Comparison of ENCODE assay signal across 9 cellular contexts in genomic region chr12:54191550-54192022, GRCh38. TPM values are rescaled to one million over a fixed set of nuclear protein-coding genes. Genes with fewer than 3 reads are reported as not detected.
A peak's percentile ranks its signal among the peaks of the same experiment; 100 is the strongest.
DNase-seq lines count a peak whose midpoint lies in the region; ATAC-seq and TF ChIP-seq lines count a peak whose summit lies in the region.
"Had no signal": no experiment of that assay in that cellular context is flagged by ENCODE, and none has a peak within 500 bp of the region (broad histone marks: within the 10 kb centered on the region; RNA-seq: fewer than 3 reads in every experiment).

No MANE protein-coding gene starts in this region.

- H3K9me3 ChIP-seq in esophagus muscularis mucosa: no peaks in the 10 kb centered on the region
- no peaks in the 10 kb centered on the region for H3K9me3 ChIP-seq in naive thymus-derived CD4-positive, alpha-beta T cell (ENCODE audit: control insufficient read depth in 2 of 3, low read length in 3 of 3)

- DNase-seq in KBM-7 (peak; percentile 96), OCI-M2 (lab: John Stamatoyannopoulos, UW; ENCODE audit: unreplicated experiment) (peak; percentile 20), activated T-cell treated with anti-CD3 and anti-CD28 coated beads for 24 hours (ENCODE audit: low read depth) (peak; percentile 71), esophagus muscularis mucosa (ENCODE audit: extremely low spot score) (peak; percentile 93)
- DNase-seq in naive thymus-derived CD4-positive, alpha-beta T cell: peak; percentile 58 to 85 (median 76)
- DNase-seq in stimulated activated CD8-positive, alpha-beta memory T cell treated with anti-CD3 and anti-CD28 coated beads, Interleukin-7, amount 100 ng/mL, for 4 hours (ENCODE audit: low read depth in 2 of 2): peak; percentile 55 to 61

- peaks cover 4 to 31% (median 27%) of the 10 kb centered on the region in 4 donors for H3K4me1 ChIP-seq in esophagus muscularis mucosa
- peaks cover 8 to 9% of the 10 kb centered on the region in 2 donors for H3K4me1 ChIP-seq in naive thymus-derived CD4-positive, alpha-beta T cell (ENCODE audit: control insufficient read depth in 2 of 2, insufficient read depth in 2 of 2, low read length in 2 of 2)

- no peak overlapping the region for H3K4me3 ChIP-seq in esophagus muscularis mucosa
- H3K4me3 ChIP-seq in naive thymus-derived CD4-positive, alpha-beta T cell (ENCODE audit: low read length): no peak overlapping the region
- H3K4me3 ChIP-seq: skin epidermis had no signal

- peak overlapping the region in 3 of 9 donors; percentile 3 to 48 (median 17) for H3K27ac Mint-ChIP-seq in naive thymus-derived CD4-positive, alpha-beta T cell

- no peak overlapping the region for H3K27ac ChIP-seq in esophagus muscularis mucosa (replicated peaks in 1 of 4)
- no peak overlapping the region for H3K27ac ChIP-seq in naive thymus-derived CD4-positive, alpha-beta T cell (ENCODE audit: low read depth, low read length)
- H3K27ac ChIP-seq: skin epidermis had no signal

- WGBS in esophagus muscularis mucosa: 4% methylated on average over 14 of the region's 14 CpGs

- CTCF ChIA-PET in naive thymus-derived CD4-positive, alpha-beta T cell (lab: Charles Lee): interaction anchor here (0.6 to 5.1 kb wide), 15 partner anchors 10 to 1769 kb away, joined by 3 to 55 read pairs (median 4); partner anchors contain the start of genes HOXC4, HOXC5 and HOXC8

- peaks cover 0 to 10% (median 2%) of the 10 kb centered on the region in 5 donors for H3K36me3 Mint-ChIP-seq in naive thymus-derived CD4-positive, alpha-beta T cell

- no peak for TF ChIP-seq EP300 in esophagus muscularis mucosa (IDR thresholded peaks at IDR 0.05)

- POLR2A ChIA-PET in naive thymus-derived CD4-positive, alpha-beta T cell (lab: Charles Lee): interaction anchor here (1.2 to 1.7 kb wide), 2 partner anchors 10 to 159 kb away, joined by 3 to 6 read pairs; partner anchors contain the start of gene HOXC5

- peaks cover 0 to 5% (median 3%) of the 10 kb centered on the region in 4 donors for H3K36me3 ChIP-seq in esophagus muscularis mucosa
- H3K36me3 ChIP-seq in naive thymus-derived CD4-positive, alpha-beta T cell (ENCODE audit: control insufficient read depth in 2 of 3, insufficient read depth in 3 of 3, low read length in 3 of 3): no peaks in the 10 kb centered on the region

- peak; percentile 82 for ATAC-seq in naive thymus-derived CD4-positive, alpha-beta T cell
- ATAC-seq in GM19397 (IDR thresholded peaks at IDR 0.05; ENCODE audit: unreplicated experiment): no peak

- intact Hi-C loops in esophagus muscularis mucosa (cut with DNase I): loop anchor here (2.0 to 5.0 kb wide), 3 partner anchors 64 to 185 kb away; partner anchors contain the start of gene HOXC5
- intact Hi-C loops in naive thymus-derived CD4-positive, alpha-beta T cell (cut with micrococcal nuclease): loop anchor here (1.0 kb wide), 3 partner anchors 10 to 185 kb away; no protein-coding TSS in a partner anchor

- H3K27me3 ChIP-seq in esophagus muscularis mucosa: peaks cover 0 to 37% (median 12%) of the 10 kb centered on the region in 4 donors
- H3K27me3 ChIP-seq in naive thymus-derived CD4-positive, alpha-beta T cell (ENCODE audit: control insufficient read depth in 2 of 2, insufficient read depth in 2 of 2, low read length in 2 of 2): peaks cover 0 to 6% of the 10 kb centered on the region in 2 donors

- peaks cover 0 to 2% (median 0%) of the 10 kb centered on the region in 11 donors for H3K9me3 Mint-ChIP-seq in naive thymus-derived CD4-positive, alpha-beta T cell

- TF ChIP-seq POLR2A in esophagus muscularis mucosa (IDR thresholded peaks at IDR 0.05; ENCODE audit: low read depth): no peak

- in situ Hi-C loops in KBM-7 (cut with MboI; ENCODE audit: low pct_unique_long_range_greater_than_20kb, low sequenced_read_pairs): loop anchor here (10.0 kb wide), 1 partner anchor 187 kb away; the partner anchor contains the start of genes HOXC8 and HOXC9

- H3K27me3 Mint-ChIP-seq in naive thymus-derived CD4-positive, alpha-beta T cell: peaks cover 39 to 61% (median 46%) of the 10 kb centered on the region in 5 donors

- peak; percentile 86 for TF ChIP-seq CTCF in GM12874 (IDR thresholded peaks at IDR 0.05; ENCODE audit: insufficient read depth, low read depth, low read length)
- TF ChIP-seq CTCF in esophagus muscularis mucosa (IDR thresholded peaks at IDR 0.05): peak; percentile 72 to 85 (median 83)

- H3K4me3 Mint-ChIP-seq in naive thymus-derived CD4-positive, alpha-beta T cell: peak overlapping the region in 3 of 10 donors; percentile 10 to 44 (median 32)

- peaks cover 17 to 31% (median 27%) of the 10 kb centered on the region in 7 donors for H3K4me1 Mint-ChIP-seq in naive thymus-derived CD4-positive, alpha-beta T cell

RNA-seq across cellular contexts. Expression of gene SMUG1, which starts 2.8 kb away (rescaled TPM):
- 10 to 100 TPM; 28.0 to 37.2 (median 30.8) TPM for total RNA-seq in esophagus muscularis mucosa
- 10 to 100 TPM in 4 of 5 experiments, 1 to 10 TPM in 1; 9.4 to 29.9 (median 22.2) TPM for total RNA-seq in naive thymus-derived CD4-positive, alpha-beta T cell
- polyA plus RNA-seq in naive thymus-derived CD4-positive, alpha-beta T cell: 10 to 100 TPM; 20.6 to 25.0 TPM

Comparison
In these comparisons a context has a peak if more than half of its experiments do, and no peak if none do; other contexts are left out.
1. DNase-seq: peak in every context shown above with its lines; median percentile 96 in KBM-7; 93 in esophagus muscularis mucosa; 76 in naive thymus-derived CD4-positive, alpha-beta T cell; 71 in activated T-cell treated with anti-CD3 and anti-CD28 coated beads for 24 hours; 58 in stimulated activated CD8-positive, alpha-beta memory T cell treated with anti-CD3 and anti-CD28 coated beads, Interleukin-7, amount 100 ng/mL, for 4 hours; 20 in OCI-M2.